In the genomic region with DNA sequence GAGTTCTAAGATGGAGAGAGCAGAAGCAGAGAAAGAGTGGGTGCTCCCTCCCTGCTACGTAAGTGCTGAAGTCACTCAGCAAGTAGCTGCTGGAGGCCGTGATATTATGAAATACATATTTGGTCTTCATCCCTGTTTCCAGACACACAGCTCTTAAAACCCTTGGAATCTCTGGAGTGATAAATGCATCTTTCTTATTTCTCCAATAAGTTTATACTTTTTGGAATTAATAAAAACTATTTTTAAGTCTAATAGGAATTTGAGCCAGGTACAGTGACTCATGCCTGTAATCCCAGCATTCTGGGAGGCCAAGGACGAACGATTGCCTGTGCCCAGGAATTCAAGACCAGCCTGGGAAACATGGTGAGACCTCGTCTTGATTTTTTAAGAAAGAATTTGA, we compare ENCODE assay signal across 16 cellular contexts.
DNase-seq lines count a peak whose midpoint lies in the region; ATAC-seq, FAIRE-seq and TF ChIP-seq lines count a peak whose summit lies in the region.
"Had no signal": no experiment of that assay in that cellular context is flagged by ENCODE, and none has a peak within 500 bp of the region (broad histone marks: within the 10 kb centered on the region; RNA-seq: fewer than 3 reads in every experiment).

No MANE protein-coding gene starts in this region.

- H3K79me1 ChIP-seq in IMR-90 (ENCODE audit: low read depth in 1 of 2, low read length in 2 of 2): peaks cover 24 to 59% of the 10 kb centered on the region in 2 experiments

- H3K27ac ChIP-seq in IMR-90 (ENCODE audit: insufficient read depth, low read length) (no peak overlapping the region), subcutaneous abdominal adipose tissue (ENCODE audit: low read depth, low read length) (peak overlapping the region; percentile 29)
- H3K27ac ChIP-seq: parathyroid adenoma, thyroid gland had no signal

- H3K9ac ChIP-seq in IMR-90 (ENCODE audit: low read depth, low read length): no peak overlapping the region
- H3K9ac ChIP-seq in subcutaneous abdominal adipose tissue (ENCODE audit: low read length in 5 of 5): peak overlapping the region in 1 of 5 donors; percentile 9
- H3K9ac ChIP-seq: parathyroid adenoma had no signal

- no peak for TF ChIP-seq POLR2A in IMR-90 (IDR thresholded peaks at IDR 0.05; ENCODE audit: low read depth, low read length)

- no CpG with 5 or more reads among the region's 5 CpGs for WGBS in IMR-90 (ENCODE audit: extremely low coverage in 2 of 2, insufficient read length in 1 of 2), 2 experiments

- peak overlapping the region; percentile 86 for H2AK5ac ChIP-seq in IMR-90 (ENCODE audit: low read depth, low read length)

- H2BK15ac ChIP-seq in IMR-90 (ENCODE audit: low read depth, low read length): peak overlapping the region; percentile 95; the same call in 1 of the 3 replicates

- no peak overlapping the region for H2AK9ac ChIP-seq in IMR-90 (replicated peaks; ENCODE audit: low read depth, low read length, poor library complexity)

- H3K4me1 ChIP-seq in IMR-90 (ENCODE audit: control insufficient read depth, insufficient read depth, low read length) (peaks cover 11% of the 10 kb centered on the region), subcutaneous abdominal adipose tissue (ENCODE audit: control insufficient read depth in 5 of 5, insufficient read depth in 5 of 5, low read length in 5 of 5) (peaks cover 0 to 34% (median 19%) of the 10 kb centered on the region in 5 donors)
- H3K4me1 ChIP-seq: parathyroid adenoma had no signal

- TF ChIP-seq CTCF in IMR-90 (conservative IDR thresholded peaks at IDR 0.05; ENCODE audit: low read depth, low read length) (no peak), bronchial epithelial cell (IDR thresholded peaks at IDR 0.05; ENCODE audit: insufficient read depth, low read length, severe bottlenecking) (no peak)

- H3K9me3 ChIP-seq in IMR-90 (ENCODE audit: control insufficient read depth, insufficient read depth, low read length): no peaks in the 10 kb centered on the region
- H3K9me3 ChIP-seq in subcutaneous abdominal adipose tissue (ENCODE audit: control insufficient read depth in 5 of 5, low read length in 5 of 5): no peaks in the 10 kb centered on the region
- H3K9me3 ChIP-seq: heart right ventricle, thyroid gland had no signal

- TF ChIP-seq RAD21 in IMR-90 (IDR thresholded peaks at IDR 0.05; ENCODE audit: low read length): no peak

- no TSS peak for BruUV-seq in IMR-90 (replicated peaks; lab: Mats Ljungman, UMichigan)

- no peaks in the 10 kb centered on the region for H3K27me3 ChIP-seq in IMR-90 (ENCODE audit: control insufficient read depth, insufficient read depth, low read length)
- no peaks in the 10 kb centered on the region for H3K27me3 ChIP-seq in bronchial epithelial cell (ENCODE audit: control insufficient read depth, insufficient read depth, low read length)
- no peaks in the 10 kb centered on the region for H3K27me3 ChIP-seq in subcutaneous abdominal adipose tissue (ENCODE audit: control insufficient read depth in 5 of 5, insufficient read depth in 4 of 5, low read length in 5 of 5)
- H3K27me3 ChIP-seq: heart right ventricle, thyroid gland had no signal

- H3K4me3 ChIP-seq in IMR-90 (ENCODE audit: insufficient read depth, low read depth, low read length) (no peak overlapping the region), bronchial epithelial cell (ENCODE audit: low read depth, low read length) (no peak overlapping the region), subcutaneous abdominal adipose tissue (ENCODE audit: low read depth in 1 of 5, low read length in 5 of 5) (no peak overlapping the region)
- H3K4me3 ChIP-seq: heart right ventricle, thyroid gland had no signal

- H3K36me3 ChIP-seq in IMR-90 (ENCODE audit: control insufficient read depth, insufficient read depth, low read length) (peaks cover 8% of the 10 kb centered on the region), bronchial epithelial cell (ENCODE audit: control insufficient read depth, insufficient read depth, low read length) (peaks cover 4% of the 10 kb centered on the region), subcutaneous abdominal adipose tissue (ENCODE audit: control insufficient read depth in 5 of 5, insufficient read depth in 5 of 5, low read length in 5 of 5) (peaks cover 0 to 7% (median 5%) of the 10 kb centered on the region in 5 donors)
- H3K36me3 ChIP-seq: thyroid gland had no signal

- H2BK5ac ChIP-seq in IMR-90 (ENCODE audit: low read depth, low read length, poor library complexity, severe bottlenecking): no peak overlapping the region

- no peak overlapping the region for H4K91ac ChIP-seq in IMR-90 (ENCODE audit: insufficient read depth, low read depth, low read length)

- ATAC-seq in IMR-90 (ENCODE audit: low read depth) (no peak), GM19324 (IDR thresholded peaks at IDR 0.05; ENCODE audit: low FRiP score, unreplicated experiment) (no peak)

- no peak overlapping the region for H2AFZ ChIP-seq in IMR-90 (replicated peaks; ENCODE audit: low read length, poor library complexity)
- H2AFZ ChIP-seq: parathyroid adenoma had no signal

- DNase-seq in IMR-90 (peak; percentile 31), bronchial epithelial cell (ENCODE audit: low read depth) (peak; percentile 67), kidney tubule cell (ENCODE audit: low spot score) (peak; percentile 19), NCI-H1092 treated with DMSO at 0.1 percent for 48 hours (lab: John Stamatoyannopoulos, UW) (no peak), COR-L47 (lab: John Stamatoyannopoulos, UW) (no peak), NCI-H226 (no peak)
- DNase-seq: activated CD4-positive, CD25-positive, alpha-beta regulatory T cell treated with anti-CD3 and anti-CD28 coated beads, Interleukin-2, amount 50 U/mL, for 72 hours; activated CD8-positive, alpha-beta memory T cell treated with anti-CD3 and anti-CD28 coated beads, Interleukin-2, amount 50 U/mL, for 48 hours; activated naive CD4-positive, alpha-beta T cell treated with anti-CD3 and anti-CD28 coated beads for 36 hours; DMS153; heart right ventricle; thyroid gland had no signal

- dilution Hi-C loops in IMR-90 (cut with HindIII; ENCODE audit: low sequenced_read_pairs, unreplicated experiment): no loop called here

- H3K9me1 ChIP-seq in IMR-90 (ENCODE audit: insufficient read depth, low read length): peaks cover 16% of the 10 kb centered on the region

- peak overlapping the region; percentile 35 for H2BK120ac ChIP-seq in IMR-90 (ENCODE audit: low read depth, low read length)

- POLR2A ChIA-PET in IMR-90 (lab: Charles Lee; ENCODE audit: unreplicated experiment): no interaction called here

- H3K4me2 ChIP-seq in IMR-90 (ENCODE audit: low read depth, low read length): no peak overlapping the region

- CTCF ChIA-PET in IMR-90 (lab: Yijun Ruan, JAX): interaction anchor here (0.6 to 1.0 kb wide), 2 partner anchors 22 to 96 kb away, joined by 3 to 4 read pairs; no protein-coding TSS in a partner anchor

- H3K23ac ChIP-seq in IMR-90 (ENCODE audit: low read depth, low read length): 0 out of 2 replicates have a peak overlapping the region, but pooled peaks have one; percentile 18

- no peak overlapping the region for H4K5ac ChIP-seq in IMR-90 (ENCODE audit: low read depth, low read length)

- peak overlapping the region in 1 of 2 experiments; percentile 50; a peak in 1 of 4 replicates for H4K8ac ChIP-seq in IMR-90 (ENCODE audit: low read depth in 2 of 2, low read length in 2 of 2)

- intact Hi-C loops in IMR-90 (cut with micrococcal nuclease): no loop called here

- H3K4ac ChIP-seq in IMR-90 (ENCODE audit: low read depth, low read length): peak overlapping the region; percentile 71

- H3K18ac ChIP-seq in IMR-90 (ENCODE audit: low read depth, low read length): no peak overlapping the region; the same call in 1 of the 2 replicates

- no peak for FAIRE-seq in bronchial epithelial cell (lab: Jason Lieb, UNC)
- FAIRE-seq: endometrium had no signal

- no peak overlapping the region for H3K56ac ChIP-seq in IMR-90 (ENCODE audit: extremely low read depth, insufficient read depth, low read length)

- H4K20me1 ChIP-seq in IMR-90 (ENCODE audit: insufficient read depth, low read length): no peaks in the 10 kb centered on the region

- H3K14ac ChIP-seq in IMR-90 (replicated peaks; ENCODE audit: low read depth, low read length): peak overlapping the region; percentile 67

- in situ Hi-C loops in IMR-90 (cut with MboI; ENCODE audit: low sequenced_read_pairs): no loop called here

- H2BK20ac ChIP-seq in IMR-90 (ENCODE audit: low read depth, low read length): peak overlapping the region; percentile 38; the same call in 1 of the 2 replicates

TF ChIP-seq in IMR-90, 13 proteins besides CTCF, POLR2A, EP300 and RAD21:
- TF ChIP-seq RCOR1 (IDR thresholded peaks at IDR 0.05; ENCODE audit: insufficient replicate concordance, low read length): no peak

Comparison
In these comparisons a context has a peak if more than half of its experiments do, and no peak if none do; other contexts are left out.
1. DNase-seq: peak in IMR-90 (single experiment), bronchial epithelial cell (single experiment) and kidney tubule cell (single experiment); none in NCI-H1092 treated with DMSO at 0.1 percent for 48 hours (single experiment), COR-L47 (single experiment) and NCI-H226 (single experiment).